11 cellular contexts compared by ENCODE assay signal in the genomic region with DNA sequence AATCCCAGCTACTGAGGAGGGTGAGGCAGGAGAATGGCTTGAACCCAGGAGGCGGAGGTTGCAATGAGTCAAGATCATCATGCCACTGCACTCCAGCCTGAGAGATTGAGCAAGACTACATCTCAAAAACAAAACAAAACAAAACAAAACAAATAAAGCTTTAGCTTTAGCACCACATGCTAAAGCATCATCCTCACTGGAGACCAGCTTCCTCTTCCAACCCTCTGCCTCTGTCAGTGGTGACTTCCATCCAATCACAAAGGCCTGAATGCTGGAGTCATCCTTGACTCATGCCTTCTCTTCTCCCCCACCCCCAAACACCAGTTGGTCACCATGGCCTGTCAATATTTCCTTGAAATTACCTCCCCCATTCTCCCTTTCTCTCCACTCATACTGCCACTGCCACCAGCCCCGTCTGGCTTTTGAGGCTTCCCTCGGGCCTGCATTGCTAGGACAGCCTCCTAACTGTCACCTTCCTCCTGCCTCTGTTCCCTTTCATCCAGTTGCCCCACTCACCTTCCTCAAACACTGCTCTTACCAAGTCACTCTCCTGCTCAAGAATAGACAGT. TPM values are rescaled to one million over a fixed set of nuclear protein-coding genes. Genes with fewer than 3 reads are reported as not detected.
DNase-seq lines count a peak whose midpoint lies in the region; ATAC-seq, FAIRE-seq and TF ChIP-seq lines count a peak whose summit lies in the region.
"Had no signal": no experiment of that assay in that cellular context is flagged by ENCODE, and none has a peak within 500 bp of the region (broad histone marks: within the 10 kb centered on the region; RNA-seq: fewer than 3 reads in every experiment).

No MANE protein-coding gene starts in this region.

- no peak for TF ChIP-seq CTCF in lower leg skin (IDR thresholded peaks at IDR 0.05)

- H3K4me1 Mint-ChIP-seq in activated CD4-positive, alpha-beta T cell treated with anti-CD3 and anti-CD28 coated beads, Interleukin-2, amount 10 ng/mL, durations not matched to agents 7 days and 5 days: peaks cover 10% of the 10 kb centered on the region

- H3K27ac Mint-ChIP-seq in activated CD4-positive, alpha-beta T cell treated with anti-CD3 and anti-CD28 coated beads, Interleukin-2, amount 10 ng/mL, durations not matched to agents 7 days and 5 days: peak overlapping the region; percentile 3

- POLR2A ChIA-PET in activated CD4-positive, alpha-beta T cell treated with anti-CD3 and anti-CD28 coated beads, Interleukin-2, amount 10 ng/mL, durations not matched to agents 7 days and 5 days (lab: Charles Lee): no interaction called here

- TF ChIP-seq POLR2A in lower leg skin (IDR thresholded peaks at IDR 0.05): no peak

- no peak overlapping the region for H3K4me3 Mint-ChIP-seq in activated CD4-positive, alpha-beta T cell treated with anti-CD3 and anti-CD28 coated beads, Interleukin-2, amount 10 ng/mL, durations not matched to agents 7 days and 5 days
- H3K4me3 Mint-ChIP-seq: CD8-positive, alpha-beta memory T cell had no signal

- ATAC-seq in esophagus mucosa (peak; percentile 84), GM18520 (IDR thresholded peaks at IDR 0.05; ENCODE audit: unreplicated experiment) (no peak), GM18909 (IDR thresholded peaks at IDR 0.05; ENCODE audit: poor library complexity, unreplicated experiment) (no peak)
- ATAC-seq in stimulated activated naive CD8-positive, alpha-beta T cell treated with anti-CD3 and anti-CD28 coated beads, Interleukin-15, Interleukin-2, amounts not matched to agents 100 U/mL and 50 U/mL, for 24 hours: peak; percentile 76

- intact Hi-C loops in lower leg skin (cut with DNase I; ENCODE audit: low total_unique reads): no loop called here

- no peak overlapping the region for H3K4me3 ChIP-seq in lower leg skin (ENCODE audit: low read depth, poor library complexity, severe bottlenecking)
- H3K4me3 ChIP-seq: uterus had no signal

- FAIRE-seq in RCC 7860 (lab: Jason Lieb, UNC): no peak

- H3K27me3 Mint-ChIP-seq in activated CD4-positive, alpha-beta T cell treated with anti-CD3 and anti-CD28 coated beads, Interleukin-2, amount 10 ng/mL, durations not matched to agents 7 days and 5 days: no peaks in the 10 kb centered on the region
- H3K27me3 Mint-ChIP-seq: CD8-positive, alpha-beta memory T cell had no signal

- CTCF ChIA-PET in activated CD4-positive, alpha-beta T cell treated with anti-CD3 and anti-CD28 coated beads, Interleukin-2, amount 10 ng/mL, durations not matched to agents 7 days and 5 days (lab: Charles Lee): interaction anchor here (0.9 to 1.1 kb wide), 2 partner anchors 46 to 58 kb away, joined by 3 read pairs; partner anchors contain the start of gene COPZ1

- 61% methylated on average over 3 of the region's 3 CpGs for WGBS in lower leg skin, 2 donors

- no peak for DNase-seq in activated CD4-positive, alpha-beta T cell treated with anti-CD3 and anti-CD28 coated beads, Interleukin-2, amount 10 ng/mL, durations not matched to agents 7 days and 5 days
- DNase-seq in activated CD4-positive, alpha-beta T cell treated with anti-CD3 and anti-CD28 coated beads, Interleukin-2, amount 50 U/mL, for 1 hour: no peak
- DNase-seq in RCC 7860 (ENCODE audit: low spot score) (peak; percentile 71), lower leg skin (ENCODE audit: low spot score in 2 of 2) (no peak)
- peak; percentile 40 for DNase-seq in stimulated activated naive CD8-positive, alpha-beta T cell treated with anti-CD3 and anti-CD28 coated beads, Interleukin-15, Interleukin-2, amounts not matched to agents 100 U/mL and 50 U/mL, for 24 hours
- DNase-seq: CD8-positive, alpha-beta memory T cell; NCI-H446 treated with DMSO at 0.1 percent for 48 hours; uterus had no signal

- no peaks in the 10 kb centered on the region for H3K36me3 Mint-ChIP-seq in activated CD4-positive, alpha-beta T cell treated with anti-CD3 and anti-CD28 coated beads, Interleukin-2, amount 10 ng/mL, durations not matched to agents 7 days and 5 days (ENCODE audit: low read depth)
- H3K36me3 Mint-ChIP-seq: CD8-positive, alpha-beta memory T cell had no signal

- no peaks in the 10 kb centered on the region for H3K9me3 Mint-ChIP-seq in activated CD4-positive, alpha-beta T cell treated with anti-CD3 and anti-CD28 coated beads, Interleukin-2, amount 10 ng/mL, durations not matched to agents 7 days and 5 days
- H3K9me3 Mint-ChIP-seq: CD8-positive, alpha-beta memory T cell had no signal

RNA-seq across cellular contexts. Expression of gene ZNF385A, which starts 1.4 kb away (rescaled TPM):
- 1 to 10 TPM in 1 of 2 experiments, under 1 TPM in 1; 0.48 to 1.3 TPM for total RNA-seq in activated CD4-positive, alpha-beta T cell treated with anti-CD3 and anti-CD28 coated beads, Interleukin-2, amount 10 ng/mL, durations not matched to agents 7 days and 5 days
- total RNA-seq in esophagus mucosa (52.2 TPM), lower leg skin (100 to 1,000 TPM in 3 of 4 donors, 10 to 100 TPM in 1; 89.0 to 183 (median 146) TPM)

RNA-seq across cellular contexts. Expression of gene GPR84, which starts 18.8 kb away (rescaled TPM):
- under 1 TPM; 0.15 to 0.33 TPM for total RNA-seq in activated CD4-positive, alpha-beta T cell treated with anti-CD3 and anti-CD28 coated beads, Interleukin-2, amount 10 ng/mL, durations not matched to agents 7 days and 5 days
- 0.16 TPM for total RNA-seq in esophagus mucosa
- under 1 TPM in 1 of 4 donors, not detected in 3; 0.42 TPM for total RNA-seq in lower leg skin

RNA-seq across cellular contexts. Expression of gene ITGA5, which starts 35.9 kb away (rescaled TPM):
- 10 to 100 TPM; 83.5 to 88.7 TPM for total RNA-seq in activated CD4-positive, alpha-beta T cell treated with anti-CD3 and anti-CD28 coated beads, Interleukin-2, amount 10 ng/mL, durations not matched to agents 7 days and 5 days
- total RNA-seq in esophagus mucosa (12.8 TPM), lower leg skin (10 to 100 TPM; 21.2 to 75.9 (median 29.4) TPM)

RNA-seq across cellular contexts. Expression of gene COPZ1, which starts 58.2 kb away (rescaled TPM):
- 100 to 1,000 TPM; 113 to 124 TPM for total RNA-seq in activated CD4-positive, alpha-beta T cell treated with anti-CD3 and anti-CD28 coated beads, Interleukin-2, amount 10 ng/mL, durations not matched to agents 7 days and 5 days
- total RNA-seq in esophagus mucosa (111 TPM), lower leg skin (10 to 100 TPM; 55.6 to 86.5 (median 69.4) TPM)

Comparison
In these comparisons a context has a peak if more than half of its experiments do, and no peak if none do; other contexts are left out.
1. DNase-seq: peak in RCC 7860 (single experiment) and stimulated activated naive CD8-positive, alpha-beta T cell treated with anti-CD3 and anti-CD28 coated beads, Interleukin-15, Interleukin-2, amounts not matched to agents 100 U/mL and 50 U/mL, for 24 hours (single experiment); none in activated CD4-positive, alpha-beta T cell treated with anti-CD3 and anti-CD28 coated beads, Interleukin-2, amount 10 ng/mL, durations not matched to agents 7 days and 5 days (single experiment), activated CD4-positive, alpha-beta T cell treated with anti-CD3 and anti-CD28 coated beads, Interleukin-2, amount 50 U/mL, for 1 hour (single experiment) and lower leg skin (0 of 2).
2. ATAC-seq: peak in esophagus mucosa (single experiment) and stimulated activated naive CD8-positive, alpha-beta T cell treated with anti-CD3 and anti-CD28 coated beads, Interleukin-15, Interleukin-2, amounts not matched to agents 100 U/mL and 50 U/mL, for 24 hours (single experiment); none in GM18520 (single experiment) and GM18909 (single experiment).
3. RNA of gene ZNF385A, which starts 1.4 kb away (total RNA-seq): 89.0 to 183 TPM in lower leg skin and 52.2 TPM in esophagus mucosa (single experiment); 0.48 to 1.3 TPM in activated CD4-positive, alpha-beta T cell treated with anti-CD3 and anti-CD28 coated beads, Interleukin-2, amount 10 ng/mL, durations not matched to agents 7 days and 5 days; every median in the first group is over 10 times any median in the second.